1 cellular context compared by ENCODE assay signal in the genomic region with DNA sequence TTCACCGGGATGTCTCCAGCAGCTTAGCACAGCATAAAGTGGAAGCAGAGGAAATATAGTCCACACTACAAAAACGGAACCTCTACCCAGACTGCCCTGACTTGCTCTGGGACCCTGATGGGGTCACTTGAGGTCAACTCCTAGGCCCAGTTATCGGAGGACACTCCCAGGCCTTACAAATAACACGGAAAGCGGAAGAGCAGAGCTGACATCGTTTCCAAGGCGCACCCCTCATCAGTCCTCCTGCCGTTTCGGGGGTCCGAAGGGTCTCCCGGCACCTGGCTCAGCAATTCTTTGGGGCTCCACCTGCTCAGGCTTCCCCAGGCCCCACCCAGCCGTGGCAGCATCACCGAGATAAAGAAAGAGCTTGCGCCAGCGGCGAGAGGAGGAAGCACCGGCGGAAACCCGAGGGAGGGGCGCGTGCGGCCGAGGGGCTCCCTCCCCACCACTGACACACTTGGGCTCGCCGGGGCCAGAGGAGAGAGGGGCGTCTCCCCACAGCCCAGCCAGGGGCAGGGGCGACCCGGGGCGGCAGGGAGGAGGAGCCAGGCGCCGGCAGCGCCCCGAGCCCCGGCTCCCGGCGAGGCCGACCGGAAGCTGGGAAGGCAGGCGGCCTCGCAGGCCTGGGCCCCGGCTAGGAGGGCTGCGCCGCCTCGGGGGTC.
A peak's percentile ranks its signal among the peaks of the same experiment; 100 is the strongest.
TF ChIP-seq lines count a peak whose summit lies in the region.

No MANE protein-coding gene starts in this region.

TF ChIP-seq in HEK293, 187 proteins besides CTCF, POLR2A, EP300 and RAD21 (continued from another document and continues in another):
- 0 out of 2 replicates have a peak, but pooled peaks have one; percentile 23 for TF ChIP-seq ZNF76 (tag by site-specific recombination; IDR thresholded peaks at IDR 0.05; ENCODE audit: borderline replicate concordance, low read depth)
- no peak for TF ChIP-seq ZNF513 (tag by site-specific recombination; IDR thresholded peaks at IDR 0.05)
- no peak for TF ChIP-seq ZNF776 (tag by site-specific recombination; IDR thresholded peaks at IDR 0.05; ENCODE audit: borderline replicate concordance)
- TF ChIP-seq, protein P1, sequence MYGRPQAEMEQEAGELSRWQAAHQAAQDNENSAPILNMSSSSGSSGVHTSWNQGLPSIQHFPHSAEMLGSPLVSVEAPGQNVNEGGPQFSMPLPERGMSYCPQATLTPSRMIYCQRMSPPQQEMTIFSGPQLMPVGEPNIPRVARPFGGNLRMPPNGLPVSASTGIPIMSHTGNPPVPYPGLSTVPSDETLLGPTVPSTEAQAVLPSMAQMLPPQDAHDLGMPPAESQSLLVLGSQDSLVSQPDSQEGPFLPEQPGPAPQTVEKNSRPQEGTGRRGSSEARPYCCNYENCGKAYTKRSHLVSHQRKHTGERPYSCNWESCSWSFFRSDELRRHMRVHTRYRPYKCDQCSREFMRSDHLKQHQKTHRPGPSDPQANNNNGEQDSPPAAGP (tag by site-specific recombination; IDR thresholded peaks at IDR 0.05): 0 out of 2 replicates have a peak, but pooled peaks have one; percentile 19
- no peak for TF ChIP-seq KLF9 (tag by site-specific recombination; IDR thresholded peaks at IDR 0.05; ENCODE audit: low read depth)
- no peak for TF ChIP-seq SETDB1 (IDR thresholded peaks at IDR 0.05; ENCODE audit: insufficient read length, low read length)
- no peak for TF ChIP-seq ZNF837 (tag by site-specific recombination; IDR thresholded peaks at IDR 0.05)
- TF ChIP-seq ZNF335 (tag by site-specific recombination; conservative IDR thresholded peaks at IDR 0.05): peak; percentile 69; the same call in 1 of the 2 replicates
- no peak for TF ChIP-seq GLIS2 (tag by site-specific recombination; IDR thresholded peaks at IDR 0.05)
- TF ChIP-seq, protein P2, sequence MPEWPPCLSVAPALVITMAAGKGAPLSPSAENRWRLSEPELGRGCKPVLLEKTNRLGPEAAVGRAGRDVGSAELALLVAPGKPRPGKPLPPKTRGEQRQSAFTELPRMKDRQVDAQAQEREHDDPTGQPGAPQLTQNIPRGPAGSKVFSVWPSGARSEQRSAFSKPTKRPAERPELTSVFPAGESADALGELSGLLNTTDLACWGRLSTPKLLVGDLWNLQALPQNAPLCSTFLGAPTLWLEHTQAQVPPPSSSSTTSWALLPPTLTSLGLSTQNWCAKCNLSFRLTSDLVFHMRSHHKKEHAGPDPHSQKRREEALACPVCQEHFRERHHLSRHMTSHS (tag by site-specific recombination; IDR thresholded peaks at IDR 0.05): no peak
- no peak for TF ChIP-seq ZNF624 (tag by site-specific recombination; IDR thresholded peaks at IDR 0.05)
- TF ChIP-seq, protein P3, sequence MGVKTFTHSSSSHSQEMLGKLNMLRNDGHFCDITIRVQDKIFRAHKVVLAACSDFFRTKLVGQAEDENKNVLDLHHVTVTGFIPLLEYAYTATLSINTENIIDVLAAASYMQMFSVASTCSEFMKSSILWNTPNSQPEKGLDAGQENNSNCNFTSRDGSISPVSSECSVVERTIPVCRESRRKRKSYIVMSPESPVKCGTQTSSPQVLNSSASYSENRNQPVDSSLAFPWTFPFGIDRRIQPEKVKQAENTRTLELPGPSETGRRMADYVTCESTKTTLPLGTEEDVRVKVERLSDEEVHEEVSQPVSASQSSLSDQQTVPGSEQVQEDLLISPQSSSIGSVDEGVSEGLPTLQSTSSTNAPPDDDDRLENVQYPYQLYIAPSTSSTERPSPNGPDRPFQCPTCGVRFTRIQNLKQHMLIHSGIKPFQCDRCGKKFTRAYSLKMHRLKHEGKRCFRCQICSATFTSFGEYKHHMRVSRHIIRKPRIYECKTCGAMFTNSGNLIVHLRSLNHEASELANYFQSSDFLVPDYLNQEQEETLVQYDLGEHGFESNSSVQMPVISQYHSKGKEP (tag by site-specific recombination; IDR thresholded peaks at IDR 0.05): no peak
- TF ChIP-seq ZNF132 (tag by site-specific recombination; IDR thresholded peaks at IDR 0.05; ENCODE audit: borderline replicate concordance): no peak
- no peak for TF ChIP-seq ZNF174 (tag by site-specific recombination; IDR thresholded peaks at IDR 0.05)
- TF ChIP-seq ZNF184 (tag by site-specific recombination; IDR thresholded peaks at IDR 0.05): no peak
- peak; percentile 73; the same call in 1 of the 2 replicates for TF ChIP-seq KLF7 (tag by site-specific recombination; IDR thresholded peaks at IDR 0.05; ENCODE audit: borderline replicate concordance)
- peak; percentile 11; the same call in 1 of the 2 replicates for TF ChIP-seq ZXDB (tag by site-specific recombination; IDR thresholded peaks at IDR 0.05)
- TF ChIP-seq ZNF707 (tag by site-specific recombination; IDR thresholded peaks at IDR 0.05): no peak
- TF ChIP-seq, protein P4, sequence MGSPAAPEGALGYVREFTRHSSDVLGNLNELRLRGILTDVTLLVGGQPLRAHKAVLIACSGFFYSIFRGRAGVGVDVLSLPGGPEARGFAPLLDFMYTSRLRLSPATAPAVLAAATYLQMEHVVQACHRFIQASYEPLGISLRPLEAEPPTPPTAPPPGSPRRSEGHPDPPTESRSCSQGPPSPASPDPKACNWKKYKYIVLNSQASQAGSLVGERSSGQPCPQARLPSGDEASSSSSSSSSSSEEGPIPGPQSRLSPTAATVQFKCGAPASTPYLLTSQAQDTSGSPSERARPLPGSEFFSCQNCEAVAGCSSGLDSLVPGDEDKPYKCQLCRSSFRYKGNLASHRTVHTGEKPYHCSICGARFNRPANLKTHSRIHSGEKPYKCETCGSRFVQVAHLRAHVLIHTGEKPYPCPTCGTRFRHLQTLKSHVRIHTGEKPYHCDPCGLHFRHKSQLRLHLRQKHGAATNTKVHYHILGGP (tag by site-specific recombination; IDR thresholded peaks at IDR 0.05): no peak
- TF ChIP-seq ZNF571 (tag by site-specific recombination; IDR thresholded peaks at IDR 0.05): no peak
- TF ChIP-seq ZNF791 (tag by site-specific recombination; IDR thresholded peaks at IDR 0.05): no peak
- TF ChIP-seq, protein P5, sequence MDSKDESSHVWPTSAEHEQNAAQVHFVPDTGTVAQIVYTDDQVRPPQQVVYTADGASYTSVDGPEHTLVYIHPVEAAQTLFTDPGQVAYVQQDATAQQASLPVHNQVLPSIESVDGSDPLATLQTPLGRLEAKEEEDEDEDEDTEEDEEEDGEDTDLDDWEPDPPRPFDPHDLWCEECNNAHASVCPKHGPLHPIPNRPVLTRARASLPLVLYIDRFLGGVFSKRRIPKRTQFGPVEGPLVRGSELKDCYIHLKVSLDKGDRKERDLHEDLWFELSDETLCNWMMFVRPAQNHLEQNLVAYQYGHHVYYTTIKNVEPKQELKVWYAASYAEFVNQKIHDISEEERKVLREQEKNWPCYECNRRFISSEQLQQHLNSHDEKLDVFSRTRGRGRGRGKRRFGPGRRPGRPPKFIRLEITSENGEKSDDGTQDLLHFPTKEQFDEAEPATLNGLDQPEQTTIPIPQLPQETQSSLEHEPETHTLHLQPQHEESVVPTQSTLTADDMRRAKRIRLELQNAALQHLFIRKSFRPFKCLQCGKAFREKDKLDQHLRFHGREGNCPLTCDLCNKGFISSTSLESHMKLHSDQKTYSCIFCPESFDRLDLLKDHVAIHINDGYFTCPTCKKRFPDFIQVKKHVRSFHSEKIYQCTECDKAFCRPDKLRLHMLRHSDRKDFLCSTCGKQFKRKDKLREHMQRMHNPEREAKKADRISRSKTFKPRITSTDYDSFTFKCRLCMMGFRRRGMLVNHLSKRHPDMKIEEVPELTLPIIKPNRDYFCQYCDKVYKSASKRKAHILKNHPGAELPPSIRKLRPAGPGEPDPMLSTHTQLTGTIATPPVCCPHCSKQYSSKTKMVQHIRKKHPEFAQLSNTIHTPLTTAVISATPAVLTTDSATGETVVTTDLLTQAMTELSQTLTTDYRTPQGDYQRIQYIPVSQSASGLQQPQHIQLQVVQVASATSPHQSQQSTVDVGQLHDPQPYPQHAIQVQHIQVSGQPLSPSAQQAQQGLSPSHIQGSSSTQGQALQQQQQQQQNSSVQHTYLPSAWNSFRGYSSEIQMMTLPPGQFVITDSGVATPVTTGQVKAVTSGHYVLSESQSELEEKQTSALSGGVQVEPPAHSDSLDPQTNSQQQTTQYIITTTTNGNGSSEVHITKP (tag by site-specific recombination; IDR thresholded peaks at IDR 0.05): peak; percentile 81
- TF ChIP-seq, protein P6, sequence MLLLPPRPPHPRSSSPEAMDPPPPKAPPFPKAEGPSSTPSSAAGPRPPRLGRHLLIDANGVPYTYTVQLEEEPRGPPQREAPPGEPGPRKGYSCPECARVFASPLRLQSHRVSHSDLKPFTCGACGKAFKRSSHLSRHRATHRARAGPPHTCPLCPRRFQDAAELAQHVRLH (tag by site-specific recombination; IDR thresholded peaks at IDR 0.05): no peak
- no peak for TF ChIP-seq ZNF555 (tag by site-specific recombination; conservative IDR thresholded peaks at IDR 0.05)
- TF ChIP-seq ZNF2 (tag by site-specific recombination; IDR thresholded peaks at IDR 0.05): no peak
- TF ChIP-seq, protein P7, sequence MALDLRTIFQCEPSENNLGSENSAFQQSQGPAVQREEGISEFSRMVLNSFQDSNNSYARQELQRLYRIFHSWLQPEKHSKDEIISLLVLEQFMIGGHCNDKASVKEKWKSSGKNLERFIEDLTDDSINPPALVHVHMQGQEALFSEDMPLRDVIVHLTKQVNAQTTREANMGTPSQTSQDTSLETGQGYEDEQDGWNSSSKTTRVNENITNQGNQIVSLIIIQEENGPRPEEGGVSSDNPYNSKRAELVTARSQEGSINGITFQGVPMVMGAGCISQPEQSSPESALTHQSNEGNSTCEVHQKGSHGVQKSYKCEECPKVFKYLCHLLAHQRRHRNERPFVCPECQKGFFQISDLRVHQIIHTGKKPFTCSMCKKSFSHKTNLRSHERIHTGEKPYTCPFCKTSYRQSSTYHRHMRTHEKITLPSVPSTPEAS (tag by site-specific recombination; IDR thresholded peaks at IDR 0.05): no peak
- TF ChIP-seq HOXA7 (CRISPR knock-in tag; IDR thresholded peaks at IDR 0.05; ENCODE audit: borderline replicate concordance): no peak
- TF ChIP-seq ZNF704 (tag by site-specific recombination; IDR thresholded peaks at IDR 0.05): no peak
- TF ChIP-seq KLF10 (tag by site-specific recombination; IDR thresholded peaks at IDR 0.05): no peak
- TF ChIP-seq ZNF302 (tag by site-specific recombination; IDR thresholded peaks at IDR 0.05; ENCODE audit: low read depth): no peak
- TF ChIP-seq ZNF37A (tag by site-specific recombination; IDR thresholded peaks at IDR 0.05): no peak
- TF ChIP-seq ZNF394 (tag by site-specific recombination; IDR thresholded peaks at IDR 0.05; ENCODE audit: borderline replicate concordance): no peak
- TF ChIP-seq SP2 (tag by site-specific recombination; IDR thresholded peaks at IDR 0.05): peak; percentile 61
- no peak for TF ChIP-seq ZNF610 (tag by site-specific recombination; IDR thresholded peaks at IDR 0.05; ENCODE audit: borderline replicate concordance)
- no peak for TF ChIP-seq ZNF560 (tag by site-specific recombination; IDR thresholded peaks at IDR 0.05; ENCODE audit: borderline replicate concordance)
- no peak for TF ChIP-seq ZNF629 (tag by site-specific recombination; IDR thresholded peaks at IDR 0.05)
- no peak for TF ChIP-seq RBAK (tag by site-specific recombination; IDR thresholded peaks at IDR 0.05)
- no peak for TF ChIP-seq ZNF157 (tag by site-specific recombination; IDR thresholded peaks at IDR 0.05)
- TF ChIP-seq ZNF423 (tag by site-specific recombination; IDR thresholded peaks at IDR 0.05): no peak
- no peak for TF ChIP-seq ZNF501 (tag by site-specific recombination; IDR thresholded peaks at IDR 0.05)
- TF ChIP-seq ZNF10 (tag by site-specific recombination; IDR thresholded peaks at IDR 0.05): 0 out of 2 replicates have a peak, but pooled peaks have one; percentile 44
- TF ChIP-seq ZNF654 (tag by site-specific recombination; IDR thresholded peaks at IDR 0.05; ENCODE audit: low read depth): no peak
- TF ChIP-seq SP3 (tag by site-specific recombination; IDR thresholded peaks at IDR 0.05): peak; percentile 54
- no peak for TF ChIP-seq GLIS1 (tag by site-specific recombination; IDR thresholded peaks at IDR 0.05)
- TF ChIP-seq, protein P8, sequence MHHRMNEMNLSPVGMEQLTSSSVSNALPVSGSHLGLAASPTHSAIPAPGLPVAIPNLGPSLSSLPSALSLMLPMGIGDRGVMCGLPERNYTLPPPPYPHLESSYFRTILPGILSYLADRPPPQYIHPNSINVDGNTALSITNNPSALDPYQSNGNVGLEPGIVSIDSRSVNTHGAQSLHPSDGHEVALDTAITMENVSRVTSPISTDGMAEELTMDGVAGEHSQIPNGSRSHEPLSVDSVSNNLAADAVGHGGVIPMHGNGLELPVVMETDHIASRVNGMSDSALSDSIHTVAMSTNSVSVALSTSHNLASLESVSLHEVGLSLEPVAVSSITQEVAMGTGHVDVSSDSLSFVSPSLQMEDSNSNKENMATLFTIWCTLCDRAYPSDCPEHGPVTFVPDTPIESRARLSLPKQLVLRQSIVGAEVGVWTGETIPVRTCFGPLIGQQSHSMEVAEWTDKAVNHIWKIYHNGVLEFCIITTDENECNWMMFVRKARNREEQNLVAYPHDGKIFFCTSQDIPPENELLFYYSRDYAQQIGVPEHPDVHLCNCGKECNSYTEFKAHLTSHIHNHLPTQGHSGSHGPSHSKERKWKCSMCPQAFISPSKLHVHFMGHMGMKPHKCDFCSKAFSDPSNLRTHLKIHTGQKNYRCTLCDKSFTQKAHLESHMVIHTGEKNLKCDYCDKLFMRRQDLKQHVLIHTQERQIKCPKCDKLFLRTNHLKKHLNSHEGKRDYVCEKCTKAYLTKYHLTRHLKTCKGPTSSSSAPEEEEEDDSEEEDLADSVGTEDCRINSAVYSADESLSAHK (tag by site-specific recombination; IDR thresholded peaks at IDR 0.05): no peak
- no peak for TF ChIP-seq ZNF324 (tag by site-specific recombination; IDR thresholded peaks at IDR 0.05)
- no peak for TF ChIP-seq ZNF391 (tag by site-specific recombination; IDR thresholded peaks at IDR 0.05; ENCODE audit: borderline replicate concordance, low read depth)
